ENCODE assay signal across 21 cellular contexts in genomic region chr1:26032636-26033357, GRCh38. TPM values are rescaled to one million over a fixed set of nuclear protein-coding genes. Genes with fewer than 3 reads are reported as not detected.
DNase-seq lines count a peak whose midpoint lies in the region; ATAC-seq, FAIRE-seq and TF ChIP-seq lines count a peak whose summit lies in the region.
"Had no signal": no experiment of that assay in that cellular context is flagged by ENCODE, and none has a peak within 500 bp of the region (broad histone marks: within the 10 kb centered on the region; RNA-seq: fewer than 3 reads in every experiment).

No MANE protein-coding gene starts in this region.

- no peak overlapping the region for H3K14ac ChIP-seq in neuronal stem cell (ENCODE audit: low read length)

- no peak overlapping the region for H2BK15ac ChIP-seq in neuronal stem cell (ENCODE audit: low read length)

- TF ChIP-seq CTCF in kidney (IDR thresholded peaks at IDR 0.05; ENCODE audit: borderline replicate concordance, extremely low read depth, insufficient read depth): no peak

- intact Hi-C loops in Right ventricle myocardium superior (cut with DNase I) (no loop called here), cardiac septum (cut with DNase I) (loop anchor here (10.0 kb wide), 3 partner anchors 202 to 382 kb away; partner anchors contain the start of genes CEP85 and LIN28A), kidney (cut with DNase I) (no loop called here)

- H3K9ac ChIP-seq in kidney (ENCODE audit: low read length in 2 of 2) (no peak overlapping the region), neuronal stem cell (ENCODE audit: low read depth, low read length, poor library complexity) (no peak overlapping the region)

- ATAC-seq in Right ventricle myocardium superior (ENCODE audit: poor library complexity): no peak

- no peak for FAIRE-seq in kidney (lab: Jason Lieb, UNC)
- FAIRE-seq: D721Med, G401.6, GM12892 had no signal

- H3K18ac ChIP-seq in neuronal stem cell (ENCODE audit: low read length): no peak overlapping the region

- no peak overlapping the region for H2AFZ ChIP-seq in neuronal stem cell (ENCODE audit: low read length)

- no peak overlapping the region for H2BK120ac ChIP-seq in neuronal stem cell (ENCODE audit: low read depth, low read length)

- H3K79me1 ChIP-seq in neuronal stem cell (ENCODE audit: low read depth, low read length): no peaks in the 10 kb centered on the region

- H3K27ac ChIP-seq in kidney (ENCODE audit: low read depth in 2 of 2, low read length in 2 of 2): no peak overlapping the region
- H3K27ac ChIP-seq in neuronal stem cell (replicated peaks; ENCODE audit: low read length): no peak overlapping the region
- H3K27ac ChIP-seq: 22Rv1 had no signal

- H3K4me3 ChIP-seq in kidney (ENCODE audit: low read length in 2 of 2) (no peak overlapping the region), neuronal stem cell (ENCODE audit: low read length in 2 of 2) (no peak overlapping the region)
- H3K4me3 ChIP-seq: HAP-1 had no signal

- H3K27me3 ChIP-seq in neuronal stem cell (ENCODE audit: control insufficient read depth in 3 of 3, insufficient read depth in 3 of 3, low read depth in 1 of 3, low read length in 3 of 3): peaks cover 0 to 15% (median 10%) of the 10 kb centered on the region in 3 experiments

- H3K23ac ChIP-seq in neuronal stem cell (ENCODE audit: low read depth, low read length, poor library complexity): peak overlapping the region; percentile 75

- peak overlapping the region; percentile 94 for H2AK5ac ChIP-seq in neuronal stem cell (ENCODE audit: low read depth, low read length)

- H3K9me3 ChIP-seq in kidney (ENCODE audit: control insufficient read depth in 1 of 2, low read length in 2 of 2) (no peaks in the 10 kb centered on the region), neuronal stem cell (replicated peaks in 1 of 2; ENCODE audit: control insufficient read depth in 2 of 2, insufficient read depth in 1 of 2, low read depth in 1 of 2, low read length in 2 of 2) (no peaks in the 10 kb centered on the region)
- H3K9me3 ChIP-seq: HAP-1 had no signal

- H4K91ac ChIP-seq in neuronal stem cell (ENCODE audit: low read depth, low read length, poor library complexity): no peak overlapping the region

- H2BK5ac ChIP-seq in neuronal stem cell (ENCODE audit: low read length): no peak overlapping the region

- DNase-seq in Right ventricle myocardium superior (peak; percentile 14), cardiac septum (ENCODE audit: low spot score) (no peak), kidney (peak; percentile 32), neuronal stem cell (ENCODE audit: low spot score) (no peak), COLO668 (lab: John Stamatoyannopoulos, UW; ENCODE audit: unreplicated experiment) (no peak), kidney tubule cell (ENCODE audit: low spot score) (no peak), COLO829 (ENCODE audit: low spot score) (no peak), KBM-7 (no peak)
- DNase-seq: DMS153, DMS79 treated with DMSO at 0.1 percent for 48 hours, EL, GOT3, HFFc6 had no signal

- no peak overlapping the region for H3K4me2 ChIP-seq in neuronal stem cell (ENCODE audit: insufficient read depth, low read length, poor library complexity, severe bottlenecking)

- H3K36me3 ChIP-seq in kidney (ENCODE audit: control insufficient read depth in 1 of 2, insufficient read depth in 2 of 2, low read length in 2 of 2) (no peaks in the 10 kb centered on the region), neuronal stem cell (replicated peaks in 1 of 2; ENCODE audit: control insufficient read depth in 2 of 2, insufficient read depth in 2 of 2, low read length in 2 of 2) (no peaks in the 10 kb centered on the region)
- H3K36me3 ChIP-seq: HAP-1 had no signal

- H3K4me1 ChIP-seq in kidney (ENCODE audit: control insufficient read depth in 1 of 2, insufficient read depth in 1 of 2, low read depth in 1 of 2, low read length in 2 of 2): peaks cover 0 to 9% of the 10 kb centered on the region in 2 donors
- H3K4me1 ChIP-seq in neuronal stem cell (ENCODE audit: control insufficient read depth in 2 of 2, insufficient read depth in 1 of 2, low read depth in 1 of 2, low read length in 2 of 2): peaks cover 8 to 12% of the 10 kb centered on the region in 2 donors

- in situ Hi-C loops in KBM-7 (cut with MboI; ENCODE audit: low pct_unique_long_range_greater_than_20kb, low sequenced_read_pairs): no loop called here

- H2BK12ac ChIP-seq in neuronal stem cell (ENCODE audit: low read length): no peak overlapping the region

- H4K8ac ChIP-seq in neuronal stem cell (ENCODE audit: low read depth, low read length): no peak overlapping the region

- no peak overlapping the region for H3K4ac ChIP-seq in neuronal stem cell (ENCODE audit: low read length)

- WGBS in neuronal stem cell (ENCODE audit: extremely low coverage in 2 of 2, insufficient read length in 2 of 2, insufficient replicate concordance in 1 of 2), 2 donors: no CpG with 5 or more reads among the region's 12 CpGs

RNA-seq across cellular contexts. Expression of gene EXTL1, which starts 11.2 kb away (rescaled TPM):
- 11.9 TPM for total RNA-seq in Right ventricle myocardium superior
- 9.2 TPM for total RNA-seq in cardiac septum
- 0.28 TPM for total RNA-seq in kidney
- 0.45 TPM for polyA plus RNA-seq in kidney (ENCODE audit: insufficient read depth, low read depth, low replicate concordance)
- polyA plus RNA-seq in neuronal stem cell (2013, experiment 1 of 2): 0.91 TPM
- polyA plus RNA-seq in neuronal stem cell (2013, experiment 2 of 2): 1.1 TPM
- total RNA-seq: A673, HT1080 had no signal

RNA-seq across cellular contexts. Expression of gene SLC30A2, which starts 13.1 kb away (rescaled TPM):
- total RNA-seq in Right ventricle myocardium superior (3.0 TPM), cardiac septum (5.0 TPM), kidney (34.4 TPM)
- polyA plus RNA-seq in kidney (ENCODE audit: insufficient read depth, low read depth, low replicate concordance): 26.8 TPM
- 0.07 TPM for polyA plus RNA-seq in neuronal stem cell (2013, experiment 1 of 2)
- 0.03 TPM for polyA plus RNA-seq in neuronal stem cell (2013, experiment 2 of 2)
- total RNA-seq: A673, HFFc6, HT1080 had no signal
- polyA plus RNA-seq: BJ had no signal

RNA-seq across cellular contexts. Expression of gene TRIM63, which starts 34.6 kb away (rescaled TPM):
- total RNA-seq in Right ventricle myocardium superior: 229 TPM
- total RNA-seq in cardiac septum: 123 TPM
- total RNA-seq in kidney: 0.82 TPM
- polyA plus RNA-seq in kidney (ENCODE audit: insufficient read depth, low read depth, low replicate concordance): 3.3 TPM
- not detected for polyA plus RNA-seq in neuronal stem cell (2013, experiment 1 of 2)
- not detected for polyA plus RNA-seq in neuronal stem cell (2013, experiment 2 of 2)
- total RNA-seq: A673, HFFc6, HT1080 had no signal
- polyA plus RNA-seq: BJ had no signal

RNA-seq across cellular contexts. Expression of gene PAFAH2, which starts 34.9 kb away (rescaled TPM):
- total RNA-seq in Right ventricle myocardium superior (12.1 TPM), cardiac septum (18.5 TPM), kidney (23.5 TPM)
- 21.0 TPM for polyA plus RNA-seq in kidney (ENCODE audit: insufficient read depth, low read depth, low replicate concordance)
- polyA plus RNA-seq in neuronal stem cell (2013, experiment 1 of 2): 6.6 TPM
- 7.3 TPM for polyA plus RNA-seq in neuronal stem cell (2013, experiment 2 of 2)

Comparison
In these comparisons a context has a peak if more than half of its experiments do, and no peak if none do; other contexts are left out.
1. DNase-seq: peak in Right ventricle myocardium superior (single experiment) and kidney (single experiment); none in cardiac septum (single experiment), neuronal stem cell (single experiment), COLO668 (single experiment), kidney tubule cell (single experiment), COLO829 (single experiment) and KBM-7 (single experiment).
2. RNA of gene TRIM63, which starts 34.6 kb away (total RNA-seq): 229 TPM in Right ventricle myocardium superior (single experiment) and 123 TPM in cardiac septum (single experiment); 0.82 TPM in kidney (single experiment); every median in the first group is over 10 times any median in the second.